In genomic region chr6:50120300-50120699, GRCh38 we compare ENCODE assay signal across 17 cellular contexts.
DNase-seq lines count a peak whose midpoint lies in the region; FAIRE-seq and TF ChIP-seq lines count a peak whose summit lies in the region.
"Had no signal": no experiment of that assay in that cellular context is flagged by ENCODE, and none has a peak within 500 bp of the region (broad histone marks: within the 10 kb centered on the region; RNA-seq: fewer than 3 reads in every experiment).

No MANE protein-coding gene starts in this region.

- no peak overlapping the region for H2AFZ ChIP-seq in GM23248

- H3K9me3 ChIP-seq in GM23248 (ENCODE audit: low read depth) = no peaks in the 10 kb centered on the region
- H3K9me3 ChIP-seq: BE2C had no signal

- no peak overlapping the region for H3K27ac ChIP-seq in GM23248
- H3K27ac ChIP-seq in RWPE1 = no peak overlapping the region

- H3F3A ChIP-seq in GM23248 (ENCODE audit: insufficient read depth) = no peaks in the 10 kb centered on the region

- no peaks in the 10 kb centered on the region for H4K20me1 ChIP-seq in GM23248 (ENCODE audit: insufficient read depth)

- H3K9me3 Mint-ChIP-seq in type B pancreatic cell = peaks cover 8% of the 10 kb centered on the region
- H3K9me3 Mint-ChIP-seq: CD4-positive, alpha-beta T cell had no signal

- H3K27me3 Mint-ChIP-seq in type B pancreatic cell = peaks cover 15% of the 10 kb centered on the region
- H3K27me3 Mint-ChIP-seq: CD4-positive, alpha-beta T cell had no signal

- FAIRE-seq in urothelium cell line (lab: Jason Lieb, UNC) = peak; percentile 32
- FAIRE-seq: HepG2 had no signal

- H3K4me1 ChIP-seq in GM23248 (ENCODE audit: insufficient read depth) = no peaks in the 10 kb centered on the region
- H3K4me1 ChIP-seq: BE2C had no signal

- 16 to 25% methylated on average over 3 of the region's 3 CpGs for WGBS in GM23248 (ENCODE audit: low coverage in 1 of 2, low lambda C conversion rate in 2 of 2, missing lambda C conversion rate in 2 of 2), 2 experiments

- no peak overlapping the region for H3K4me3 Mint-ChIP-seq in type B pancreatic cell
- H3K4me3 Mint-ChIP-seq: CD4-positive, alpha-beta T cell had no signal

- H3K4me3 ChIP-seq in GM23248 = no peak overlapping the region
- no peak overlapping the region for H3K4me3 ChIP-seq in fibroblast of mammary gland (ENCODE audit: control insufficient read depth, low read depth, low read length)

- in situ Hi-C loops in GM23248 (cut with MboI) = loop anchor here (10.0 kb wide), 1 partner anchor 475 kb away; no protein-coding TSS in a partner anchor

- H3K36me3 ChIP-seq in GM23248 (ENCODE audit: low read depth) = no peaks in the 10 kb centered on the region
- H3K36me3 ChIP-seq: BE2C had no signal

- POLR2A ChIA-PET in RWPE1 (lab: Yijun Ruan, JAX; ENCODE audit: low non-redundant PET) = no interaction called here

- DNase-seq in GM23248 = peak; percentile 16
- peak; percentile 17 for DNase-seq in RWPE1 (ENCODE audit: low spot score)
- peak; percentile 2 for DNase-seq in fibroblast of mammary gland (ENCODE audit: low read depth)
- peak; percentile 40 for DNase-seq in urothelium cell line (ENCODE audit: low spot score)
- no peak for DNase-seq in SIG-M5 treated with dmso at 0.1 percent for 504 hours (lab: John Stamatoyannopoulos, UW; ENCODE audit: unreplicated experiment)
- DNase-seq in type B pancreatic cell (ENCODE audit: extremely low spot score, unreplicated experiment) = no peak
- no peak for DNase-seq in iPS-NIHi7 (ENCODE audit: extremely low spot score)
- DNase-seq: BE2C; CD4-positive, alpha-beta T cell; DMS53; KG1; NCI-H1048; NCI-H1436 treated with DMSO at 0.1 percent for 48 hours; NCI-H2081; NCI-H510A; NCI-H774 had no signal

- no peaks in the 10 kb centered on the region for H3K9me2 ChIP-seq in GM23248 (ENCODE audit: insufficient read depth)

- H3K27ac Mint-ChIP-seq in type B pancreatic cell = no peak overlapping the region
- H3K27ac Mint-ChIP-seq: CD4-positive, alpha-beta T cell had no signal

- no peak overlapping the region for H3K9ac ChIP-seq in GM23248

- no peaks in the 10 kb centered on the region for H3K27me3 ChIP-seq in GM23248 (replicated peaks; ENCODE audit: insufficient read depth)
- H3K27me3 ChIP-seq: BE2C had no signal

- TF ChIP-seq CTCF in RWPE1 (conservative IDR thresholded peaks at IDR 0.05; ENCODE audit: low read depth) (no peak), fibroblast of mammary gland (conservative IDR thresholded peaks at IDR 0.05; ENCODE audit: control insufficient read depth, insufficient read depth, low read depth, low read length) (no peak), type B pancreatic cell (conservative IDR thresholded peaks at IDR 0.05) (no peak)

- no peaks in the 10 kb centered on the region for H3K36me3 Mint-ChIP-seq in type B pancreatic cell

- no peak overlapping the region for H3K4me2 ChIP-seq in GM23248 (ENCODE audit: unreplicated experiment)

- H3K4me1 Mint-ChIP-seq in type B pancreatic cell (ENCODE audit: unreplicated experiment) = no peaks in the 10 kb centered on the region

- CTCF ChIA-PET in RWPE1 (lab: Yijun Ruan, JAX) = interaction anchor here (0.7 kb wide), 1 partner anchor 11 kb away, joined by 3 read pairs; no protein-coding TSS in a partner anchor

- no peaks in the 10 kb centered on the region for H3K79me2 ChIP-seq in GM23248 (ENCODE audit: insufficient read depth)

Comparison
In these comparisons a context has a peak if more than half of its experiments do, and no peak if none do; other contexts are left out.
1. DNase-seq: peak in GM23248 (single experiment), RWPE1 (single experiment), fibroblast of mammary gland (single experiment) and urothelium cell line (single experiment); none in SIG-M5 treated with dmso at 0.1 percent for 504 hours (single experiment), type B pancreatic cell (single experiment) and iPS-NIHi7 (single experiment).